ENCODE assay signal across 21 cellular contexts in the genomic region with DNA sequence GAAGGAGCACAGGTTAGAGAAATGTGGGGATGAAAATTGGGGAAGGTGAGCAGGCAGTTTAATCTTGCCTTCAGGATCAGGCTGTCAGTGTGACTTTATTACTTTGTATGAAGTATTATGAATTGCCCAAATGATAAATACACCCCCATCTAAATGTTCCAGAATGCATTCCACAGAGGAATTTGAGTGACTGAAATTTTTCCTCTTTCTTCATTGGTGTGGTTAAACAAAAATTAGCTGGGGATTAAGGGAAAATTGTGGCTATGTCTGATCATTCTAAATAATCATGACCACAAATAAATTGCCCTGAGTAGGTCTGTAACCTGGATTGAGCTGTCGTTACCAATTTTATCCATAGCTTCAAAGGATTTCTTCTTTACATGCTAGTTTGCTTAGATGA. TPM values are rescaled to one million over a fixed set of nuclear protein-coding genes. Genes with fewer than 3 reads are reported as not detected.
A peak's percentile ranks its signal among the peaks of the same experiment; 100 is the strongest.
DNase-seq lines count a peak whose midpoint lies in the region; ATAC-seq lines count a peak whose summit lies in the region.
"Had no signal": no experiment of that assay in that cellular context is flagged by ENCODE, and none has a peak within 500 bp of the region (broad histone marks: within the 10 kb centered on the region; RNA-seq: fewer than 3 reads in every experiment).

No MANE protein-coding gene starts in this region.

- H3K36me3 ChIP-seq in CD4-positive, alpha-beta memory T cell (ENCODE audit: insufficient read depth, low read length), result peaks cover 19% of the 10 kb centered on the region
- H3K36me3 ChIP-seq: right lobe of liver had no signal

- POLR2A ChIA-PET in CD4-positive, alpha-beta memory T cell (lab: Charles Lee; ENCODE audit: partially characterized antibody), result interaction anchor here (0.6 to 1.2 kb wide), 9 partner anchors 8 to 201 kb away, joined by 3 to 6 read pairs (median 3); a partner anchor contains a TSS

- intact Hi-C loops in CD4-positive, alpha-beta memory T cell (cut with micrococcal nuclease), result loop anchor here (5.0 kb wide), 1 partner anchor 75 kb away; a partner anchor contains a TSS
- intact Hi-C loops in activated T-helper 1 cell treated with anti-CD3 and anti-CD28 coated beads, Interleukin-12 subunit alpha, Interleukin-12 subunit beta, Interleukin-2, Interleukin-4 antibody, amounts not matched to agents 30 ng/mL and 10 ng/mL and 1 ng/mL, durations not matched to agents 14 hours and 24 hours and 36 hours (cut with micrococcal nuclease), result loop anchor here (1.0 to 5.0 kb wide), 7 partner anchors 15 to 210 kb away; a partner anchor contains a TSS

- H3K4me3 ChIP-seq in CD4-positive, alpha-beta memory T cell (ENCODE audit: low read length in 2 of 2), result no peak overlapping the region
- H3K4me3 ChIP-seq: left lung, right lobe of liver, upper lobe of left lung had no signal

- peak overlapping the region; percentile 38 for H3K4me3 Mint-ChIP-seq in T-helper 1 cell treated with Interleukin-12 subunit alpha and Interleukin-12 subunit beta and Interleukin-4 antibody, amounts not matched to agents 30 μg/mL and 1 μg/mL, for 36 hours
- peak overlapping the region in 4 of 8 donors; percentile 51 to 69 (median 64) for H3K4me3 Mint-ChIP-seq in CD4-positive, alpha-beta memory T cell
- no peak overlapping the region for H3K4me3 Mint-ChIP-seq in activated T-helper 1 cell treated with anti-CD3 and anti-CD28 coated beads, Interleukin-12 subunit alpha, Interleukin-12 subunit beta, Interleukin-2, Interleukin-4 antibody, amounts not matched to agents 30 ng/mL and 10 ng/mL and 1 ng/mL, durations not matched to agents 14 hours and 24 hours and 36 hours
- H3K4me3 Mint-ChIP-seq in effector memory CD8-positive, alpha-beta T cell, result no peak overlapping the region

- no peaks in the 10 kb centered on the region for H3K9me3 ChIP-seq in CD4-positive, alpha-beta memory T cell (ENCODE audit: control insufficient read depth in 1 of 2, low read length in 2 of 2)
- H3K9me3 ChIP-seq: left lung, right lobe of liver, upper lobe of left lung had no signal

- H3K27me3 Mint-ChIP-seq in T-helper 1 cell treated with Interleukin-12 subunit alpha and Interleukin-12 subunit beta and Interleukin-4 antibody, amounts not matched to agents 30 μg/mL and 1 μg/mL, for 36 hours (ENCODE audit: low read depth), result no peaks in the 10 kb centered on the region
- no peaks in the 10 kb centered on the region for H3K27me3 Mint-ChIP-seq in CD4-positive, alpha-beta memory T cell
- no peaks in the 10 kb centered on the region for H3K27me3 Mint-ChIP-seq in activated T-helper 1 cell treated with anti-CD3 and anti-CD28 coated beads, Interleukin-12 subunit alpha, Interleukin-12 subunit beta, Interleukin-2, Interleukin-4 antibody, amounts not matched to agents 30 ng/mL and 10 ng/mL and 1 ng/mL, durations not matched to agents 14 hours and 24 hours and 36 hours (ENCODE audit: insufficient read depth)
- H3K27me3 Mint-ChIP-seq in effector memory CD8-positive, alpha-beta T cell, result no peaks in the 10 kb centered on the region

- peak overlapping the region; percentile 69 for H3K27ac Mint-ChIP-seq in T-helper 1 cell treated with Interleukin-12 subunit alpha and Interleukin-12 subunit beta and Interleukin-4 antibody, amounts not matched to agents 30 μg/mL and 1 μg/mL, for 36 hours
- peak overlapping the region; percentile 85 to 98 (median 92) for H3K27ac Mint-ChIP-seq in CD4-positive, alpha-beta memory T cell
- peak overlapping the region; percentile 90 for H3K27ac Mint-ChIP-seq in activated T-helper 1 cell treated with anti-CD3 and anti-CD28 coated beads, Interleukin-12 subunit alpha, Interleukin-12 subunit beta, Interleukin-2, Interleukin-4 antibody, amounts not matched to agents 30 ng/mL and 10 ng/mL and 1 ng/mL, durations not matched to agents 14 hours and 24 hours and 36 hours
- peak overlapping the region; percentile 54 to 71 for H3K27ac Mint-ChIP-seq in effector memory CD8-positive, alpha-beta T cell

- no peaks in the 10 kb centered on the region for H3K9me3 Mint-ChIP-seq in T-helper 1 cell treated with Interleukin-12 subunit alpha and Interleukin-12 subunit beta and Interleukin-4 antibody, amounts not matched to agents 30 μg/mL and 1 μg/mL, for 36 hours
- no peaks in the 10 kb centered on the region for H3K9me3 Mint-ChIP-seq in CD4-positive, alpha-beta memory T cell
- no peaks in the 10 kb centered on the region for H3K9me3 Mint-ChIP-seq in activated T-helper 1 cell treated with anti-CD3 and anti-CD28 coated beads, Interleukin-12 subunit alpha, Interleukin-12 subunit beta, Interleukin-2, Interleukin-4 antibody, amounts not matched to agents 30 ng/mL and 10 ng/mL and 1 ng/mL, durations not matched to agents 14 hours and 24 hours and 36 hours
- no peaks in the 10 kb centered on the region for H3K9me3 Mint-ChIP-seq in effector memory CD8-positive, alpha-beta T cell

- CTCF ChIA-PET in CD4-positive, alpha-beta memory T cell (lab: Charles Lee; ENCODE audit: partially characterized antibody), result interaction anchor here (0.6 to 2.5 kb wide), 5 partner anchors 13 to 202 kb away, joined by 3 to 12 read pairs (median 3); no protein-coding TSS in a partner anchor

- peaks cover 38% of the 10 kb centered on the region for H3K4me1 ChIP-seq in CD4-positive, alpha-beta memory T cell (ENCODE audit: insufficient read depth, low read length)
- H3K4me1 ChIP-seq: left lung, right lobe of liver, upper lobe of left lung had no signal

- DNase-seq in T-helper 1 cell, result no peak
- no peak for DNase-seq in CD4-positive, alpha-beta memory T cell
- DNase-seq in activated T-helper 1 cell treated with anti-CD3 and anti-CD28 coated beads, Interleukin-12 subunit alpha, Interleukin-12 subunit beta, Interleukin-2, Interleukin-4 antibody, amounts not matched to agents 30 ng/mL and 10 ng/mL and 1 ng/mL, durations not matched to agents 14 hours and 24 hours and 36 hours (ENCODE audit: low spot score), result no peak
- no peak for DNase-seq in effector memory CD8-positive, alpha-beta T cell
- no peak for DNase-seq in central memory CD4-positive, alpha-beta T cell
- DNase-seq in NCI-H774 (lab: John Stamatoyannopoulos, UW), result no peak
- DNase-seq: activated effector memory CD4-positive, alpha-beta T cell treated with Interleukin-2 at 50 U/mL for 16 hours; erythroblast; foreskin fibroblast; KBM-7; left lung; MM.1S; NCI-H1436; NCI-H524; right lobe of liver; upper lobe of left lung; WERI-Rb-1 had no signal

- H3K27ac ChIP-seq in CD4-positive, alpha-beta memory T cell (ENCODE audit: low read depth, low read length), result peak overlapping the region; percentile 25
- H3K27ac ChIP-seq: 22Rv1, left lung, right lobe of liver, upper lobe of left lung, WERI-Rb-1 had no signal

- peaks cover 45% of the 10 kb centered on the region for H3K36me3 Mint-ChIP-seq in T-helper 1 cell treated with Interleukin-12 subunit alpha and Interleukin-12 subunit beta and Interleukin-4 antibody, amounts not matched to agents 30 μg/mL and 1 μg/mL, for 36 hours (ENCODE audit: low read depth)
- peaks cover 13 to 54% of the 10 kb centered on the region in 2 donors for H3K36me3 Mint-ChIP-seq in CD4-positive, alpha-beta memory T cell
- peaks cover 43% of the 10 kb centered on the region for H3K36me3 Mint-ChIP-seq in activated T-helper 1 cell treated with anti-CD3 and anti-CD28 coated beads, Interleukin-12 subunit alpha, Interleukin-12 subunit beta, Interleukin-2, Interleukin-4 antibody, amounts not matched to agents 30 ng/mL and 10 ng/mL and 1 ng/mL, durations not matched to agents 14 hours and 24 hours and 36 hours (ENCODE audit: low read depth)
- peaks cover 50% of the 10 kb centered on the region for H3K36me3 Mint-ChIP-seq in effector memory CD8-positive, alpha-beta T cell (ENCODE audit: insufficient read depth)

- H3K27me3 ChIP-seq in CD4-positive, alpha-beta memory T cell (ENCODE audit: insufficient read depth, low read length), result no peaks in the 10 kb centered on the region
- H3K27me3 ChIP-seq: left lung, right lobe of liver, upper lobe of left lung had no signal

- H3K4me1 Mint-ChIP-seq in T-helper 1 cell treated with Interleukin-12 subunit alpha and Interleukin-12 subunit beta and Interleukin-4 antibody, amounts not matched to agents 30 μg/mL and 1 μg/mL, for 36 hours (ENCODE audit: low read depth), result peaks cover 27% of the 10 kb centered on the region
- H3K4me1 Mint-ChIP-seq in CD4-positive, alpha-beta memory T cell, result peaks cover 29 to 39% (median 32%) of the 10 kb centered on the region in 4 donors
- H3K4me1 Mint-ChIP-seq in activated T-helper 1 cell treated with anti-CD3 and anti-CD28 coated beads, Interleukin-12 subunit alpha, Interleukin-12 subunit beta, Interleukin-2, Interleukin-4 antibody, amounts not matched to agents 30 ng/mL and 10 ng/mL and 1 ng/mL, durations not matched to agents 14 hours and 24 hours and 36 hours (ENCODE audit: low read depth), result peaks cover 48% of the 10 kb centered on the region
- H3K4me1 Mint-ChIP-seq in effector memory CD8-positive, alpha-beta T cell (ENCODE audit: low read depth in 2 of 2), result peaks cover 7 to 23% of the 10 kb centered on the region in 2 donors

- ATAC-seq in effector memory CD8-positive, alpha-beta T cell (replicated peaks), result no peak
- ATAC-seq in HG03108 (IDR thresholded peaks at IDR 0.05; ENCODE audit: unreplicated experiment), result no peak
- ATAC-seq: left lung, Panc1, right lobe of liver had no signal

RNA-seq across cellular contexts. Expression of a gene that starts 33.5 kb away (rescaled TPM):
- 10 to 100 TPM; 22.0 to 26.3 TPM for total RNA-seq in CD4-positive, alpha-beta memory T cell
- polyA plus RNA-seq in CD4-positive, alpha-beta memory T cell, result 1 to 10 TPM; 3.3 TPM
- 64.4 and 66.9 TPM in 2 replicates for total RNA-seq in activated T-helper 1 cell treated with anti-CD3 and anti-CD28 coated beads, Interleukin-12 subunit alpha, Interleukin-12 subunit beta, Interleukin-2, Interleukin-4 antibody, amounts not matched to agents 30 ng/mL and 10 ng/mL and 1 ng/mL, durations not matched to agents 14 hours and 24 hours and 36 hours
